33 cellular contexts compared by ENCODE assay signal in the genomic region with DNA sequence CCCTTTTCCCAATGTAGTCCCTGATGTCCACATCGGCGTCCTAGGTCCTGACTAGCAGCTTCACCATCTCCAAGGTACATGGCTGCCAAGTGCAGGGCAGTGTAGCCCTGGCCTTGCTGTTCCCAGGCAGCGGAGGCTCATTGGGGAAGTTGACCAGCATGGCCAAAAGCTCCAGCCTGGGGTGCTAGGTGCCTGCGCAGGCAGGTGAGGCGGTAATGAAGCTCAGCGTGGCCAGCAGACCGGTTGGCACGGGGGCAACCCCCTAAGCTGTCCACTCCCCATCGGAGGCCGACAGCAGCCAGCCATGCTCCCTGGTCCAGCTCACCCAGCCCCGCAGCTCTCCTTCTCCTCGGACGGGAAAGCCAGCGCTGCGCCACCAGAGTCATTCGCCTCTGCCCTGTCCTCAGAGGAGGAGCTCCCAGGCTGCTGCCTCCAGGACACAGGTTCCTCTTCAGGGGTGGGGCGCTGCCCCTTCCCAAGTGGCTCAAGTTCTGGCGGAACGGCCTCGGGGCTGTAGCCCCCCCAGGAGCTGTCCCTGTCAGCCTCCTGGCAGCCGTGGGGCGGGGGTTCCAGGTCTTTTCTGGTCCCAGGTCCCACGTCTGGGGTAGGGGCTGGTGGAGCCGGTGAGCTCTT.
"Had no signal": no experiment of that assay in that cellular context is flagged by ENCODE, and none has a peak within 500 bp of the region (broad histone marks: within the 10 kb centered on the region; RNA-seq: fewer than 3 reads in every experiment).

No MANE protein-coding gene starts in this region.

- H3K4me3 Mint-ChIP-seq: activated CD4-positive, alpha-beta T cell treated with anti-CD3 and anti-CD28 coated beads for 36 hours; activated CD4-positive, alpha-beta T cell treated with anti-CD3 and anti-CD28 coated beads, Interleukin-2, amount 10 ng/mL, durations not matched to agents 7 days and 5 days; activated CD8-positive, alpha-beta T cell treated with anti-CD3 and anti-CD28 coated beads, Interleukin-2, amount 10 ng/mL, durations not matched to agents 7 days and 5 days; activated naive CD4-positive, alpha-beta T cell treated with anti-CD3 and anti-CD28 coated beads, Interleukin-2, amount 10 ng/mL, durations not matched to agents 7 days and 5 days; activated naive CD8-positive, alpha-beta T cell; activated naive CD8-positive, alpha-beta T cell treated with anti-CD3 and anti-CD28 coated beads, Interleukin-2, amount 50 U/mL, for 24 hours; activated T-cell treated with anti-CD3 and anti-CD28 coated beads, Interleukin-2, amount 50 U/mL, for 24 hours; central memory CD8-positive, alpha-beta T cell; T-helper 1 cell treated with Interleukin-12 subunit alpha and Interleukin-12 subunit beta and Interleukin-4 antibody, amounts not matched to agents 30 μg/mL and 1 μg/mL, for 36 hours; T-helper 2 cell treated with Interferon-gamma antibody and Interleukin-4, amounts not matched to agents 5 μg/mL and 100 μg/mL, for 36 hours had no signal

- ATAC-seq: activated CD4-positive, alpha-beta T cell treated with anti-CD3 and anti-CD28 coated beads for 36 hours; activated CD4-positive, CD25-positive, alpha-beta regulatory T cell treated with anti-CD3 and anti-CD28 coated beads, Interleukin-2, amount 50 U/mL, for 24 hours; activated CD8-positive, alpha-beta T cell treated with anti-CD3 and anti-CD28 coated beads, Interleukin-2, amount 10 ng/mL, durations not matched to agents 7 days and 5 days; activated naive CD8-positive, alpha-beta T cell treated with anti-CD3 and anti-CD28 coated beads, Interleukin-2, amount 50 U/mL, for 24 hours; K562; PC-3; Right ventricle myocardium inferior had no signal

- H3K4me1 Mint-ChIP-seq: activated CD4-positive, alpha-beta T cell treated with anti-CD3 and anti-CD28 coated beads for 36 hours; activated CD4-positive, alpha-beta T cell treated with anti-CD3 and anti-CD28 coated beads, Interleukin-2, amount 10 ng/mL, durations not matched to agents 7 days and 5 days; activated naive CD4-positive, alpha-beta T cell treated with anti-CD3 and anti-CD28 coated beads, Interleukin-2, amount 10 ng/mL, durations not matched to agents 7 days and 5 days; activated naive CD8-positive, alpha-beta T cell treated with anti-CD3 and anti-CD28 coated beads, Interleukin-2, amount 50 U/mL, for 24 hours; central memory CD8-positive, alpha-beta T cell had no signal

- H3K27ac Mint-ChIP-seq: activated CD4-positive, alpha-beta T cell treated with anti-CD3 and anti-CD28 coated beads for 36 hours; activated CD4-positive, alpha-beta T cell treated with anti-CD3 and anti-CD28 coated beads, Interleukin-2, amount 10 ng/mL, durations not matched to agents 7 days and 5 days; activated CD8-positive, alpha-beta T cell treated with anti-CD3 and anti-CD28 coated beads, Interleukin-2, amount 10 ng/mL, durations not matched to agents 7 days and 5 days; activated naive CD4-positive, alpha-beta T cell treated with anti-CD3 and anti-CD28 coated beads, Interleukin-2, amount 10 ng/mL, durations not matched to agents 7 days and 5 days; activated naive CD8-positive, alpha-beta T cell; activated naive CD8-positive, alpha-beta T cell treated with anti-CD3 and anti-CD28 coated beads, Interleukin-2, amount 50 U/mL, for 24 hours; activated T-cell treated with anti-CD3 and anti-CD28 coated beads, Interleukin-2, amount 50 U/mL, for 24 hours; activated T-helper 2 cell treated with anti-CD3 and anti-CD28 coated beads, Interferon-gamma antibody, Interleukin-2, Interleukin-4, amounts not matched to agents 10 μg/mL and 5 μg/mL and 100 μg/mL, durations not matched to agents 14 hours and 24 hours and 36 hours; T-helper 1 cell treated with Interleukin-12 subunit alpha and Interleukin-12 subunit beta and Interleukin-4 antibody, amounts not matched to agents 30 μg/mL and 1 μg/mL, for 36 hours; T-helper 2 cell treated with Interferon-gamma antibody and Interleukin-4, amounts not matched to agents 5 μg/mL and 100 μg/mL, for 36 hours had no signal

- H3K36me3 Mint-ChIP-seq: activated naive CD4-positive, alpha-beta T cell treated with anti-CD3 and anti-CD28 coated beads, Interleukin-2, amount 10 ng/mL, durations not matched to agents 7 days and 5 days had no signal

- H3K4me3 ChIP-seq: K562, Peyer's patch had no signal

- H3K27ac ChIP-seq: brain microvascular endothelial cell, Peyer's patch had no signal

- H3K4me1 ChIP-seq: Peyer's patch had no signal

- H3K27me3 ChIP-seq: brain microvascular endothelial cell, Peyer's patch had no signal

- H3K36me3 ChIP-seq: brain microvascular endothelial cell, Peyer's patch had no signal

- H3K27me3 Mint-ChIP-seq: activated CD4-positive, alpha-beta T cell treated with anti-CD3 and anti-CD28 coated beads for 36 hours; activated CD4-positive, alpha-beta T cell treated with anti-CD3 and anti-CD28 coated beads, Interleukin-2, amount 10 ng/mL, durations not matched to agents 7 days and 5 days; activated naive CD4-positive, alpha-beta T cell treated with anti-CD3 and anti-CD28 coated beads, Interleukin-2, amount 10 ng/mL, durations not matched to agents 7 days and 5 days; activated naive CD8-positive, alpha-beta T cell; activated naive CD8-positive, alpha-beta T cell treated with anti-CD3 and anti-CD28 coated beads, Interleukin-2, amount 50 U/mL, for 24 hours; activated T-cell treated with anti-CD3 and anti-CD28 coated beads, Interleukin-2, amount 50 U/mL, for 24 hours; central memory CD8-positive, alpha-beta T cell had no signal

- H3K9me3 ChIP-seq: Peyer's patch had no signal

- DNase-seq: activated CD4-positive, alpha-beta T cell treated with anti-CD3 and anti-CD28 coated beads for 36 hours; activated CD4-positive, alpha-beta T cell treated with anti-CD3 and anti-CD28 coated beads, Interleukin-2, amount 10 ng/mL, durations not matched to agents 7 days and 5 days; activated CD4-positive, alpha-beta T cell treated with anti-CD3 and anti-CD28 coated beads, Interleukin-2, amount 50 U/mL, for 48 hours; activated CD8-positive, alpha-beta T cell treated with anti-CD3 and anti-CD28 coated beads, Interleukin-2, amount 10 ng/mL, durations not matched to agents 7 days and 5 days; activated naive CD4-positive, alpha-beta T cell treated with anti-CD3 and anti-CD28 coated beads, Interleukin-2, amount 10 ng/mL, durations not matched to agents 7 days and 5 days; activated naive CD8-positive, alpha-beta T cell treated with anti-CD3 and anti-CD28 coated beads, Interleukin-2, amount 50 U/mL, for 24 hours; activated T-cell treated with anti-CD3 and anti-CD28 coated beads, Interleukin-2, amount 50 U/mL, for 24 hours; anterior cingulate cortex; brain microvascular endothelial cell; IMR-90; NCI-H1092 treated with DMSO at 0.1 percent for 48 hours; NCI-H1417; NCI-H146; NCI-H187 treated with DMSO at 0.1 percent for 48 hours; NCI-H2081 treated with DMSO at 0.1 percent for 48 hours; NCI-H226; NCI-H446 treated with DMSO at 0.1 percent for 48 hours; NCI-H524; NCI-H69; NCI-H82; NK-92 treated with Interleukin-12 subunit alpha and Interleukin-12 subunit beta, amount 100 ng/mL, for 24 hours; PC-3; Peyer's patch; RPMI8226; SIG-M5 had no signal
